15 cellular contexts compared by ENCODE assay signal in the genomic region with DNA sequence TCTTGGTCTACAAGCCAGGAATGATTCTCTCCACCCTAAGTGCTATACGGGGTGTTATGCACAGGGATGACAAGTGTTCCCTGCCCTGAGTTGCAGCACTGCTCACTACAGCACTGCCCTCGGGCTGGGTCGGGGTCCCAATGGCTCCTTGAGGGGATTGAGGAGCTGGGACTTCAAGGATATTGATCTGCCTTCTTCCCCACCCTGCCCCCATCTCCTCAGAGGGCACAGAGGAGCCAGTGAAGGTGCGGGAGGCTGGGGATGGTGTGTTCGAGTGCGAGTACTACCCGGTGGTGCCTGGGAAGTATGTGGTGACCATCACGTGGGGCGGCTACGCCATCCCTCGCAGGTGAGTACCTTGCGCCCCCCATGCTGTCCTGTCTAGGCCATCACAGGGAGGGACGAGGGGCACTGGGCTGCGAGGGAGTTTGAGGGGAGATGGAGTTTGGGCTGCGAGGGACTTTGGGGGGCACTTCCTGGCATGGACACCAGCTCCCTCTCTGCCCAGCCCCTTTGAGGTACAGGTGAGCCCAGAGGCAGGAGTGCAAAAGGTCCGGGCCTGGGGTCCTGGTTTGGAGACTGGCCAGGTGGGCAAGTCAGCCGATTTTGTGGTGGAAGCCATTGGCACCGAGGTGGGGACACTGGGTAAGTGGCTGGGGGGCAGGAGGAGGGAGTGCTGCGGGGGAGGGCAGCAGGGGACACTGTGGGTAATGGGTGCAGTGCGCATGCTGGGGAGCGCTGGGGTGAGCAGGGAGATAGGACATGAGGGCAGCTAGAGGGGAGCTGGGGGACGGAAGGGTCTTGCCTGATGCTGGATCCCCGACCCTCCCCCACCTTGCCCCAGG. TPM values are rescaled to one million over a fixed set of nuclear protein-coding genes. Genes with fewer than 3 reads are reported as not detected.
A peak's percentile ranks its signal among the peaks of the same experiment; 100 is the strongest.
DNase-seq lines count a peak whose midpoint lies in the region; ATAC-seq and TF ChIP-seq lines count a peak whose summit lies in the region.
"Had no signal": no experiment of that assay in that cellular context is flagged by ENCODE, and none has a peak within 500 bp of the region (broad histone marks: within the 10 kb centered on the region; RNA-seq: fewer than 3 reads in every experiment).

No MANE protein-coding gene starts in this region.

- H3K36me3 ChIP-seq in esophagus muscularis mucosa (peaks cover 59 to 100% (median 99%) of the 10 kb centered on the region in 4 donors), neural progenitor cell (no peaks in the 10 kb centered on the region), stomach smooth muscle (ENCODE audit: control insufficient read depth in 2 of 2, insufficient read depth in 2 of 2, low read length in 2 of 2) (peaks cover 88 to 89% of the 10 kb centered on the region in 2 donors), A673 (ENCODE audit: insufficient read depth, low read length, poor library complexity, severe bottlenecking) (no peaks in the 10 kb centered on the region)
- H3K36me3 ChIP-seq: BLaER1 treated with 17β-estradiol and CSF1 and Interleukin-3, amounts not matched to agents 10 nM and 100 nM had no signal

- H3K27me3 ChIP-seq in esophagus muscularis mucosa (no peaks in the 10 kb centered on the region), neural progenitor cell (no peaks in the 10 kb centered on the region), stomach smooth muscle (ENCODE audit: control insufficient read depth in 1 of 2, insufficient read depth in 2 of 2, low read length in 2 of 2) (no peaks in the 10 kb centered on the region), A673 (replicated peaks; ENCODE audit: insufficient read depth, low read depth, low read length, poor library complexity) (no peaks in the 10 kb centered on the region)
- H3K27me3 ChIP-seq: BLaER1 treated with 17β-estradiol and CSF1 and Interleukin-3, amounts not matched to agents 10 nM and 100 nM had no signal

- POLR2A ChIA-PET in A673 (lab: Charles Lee; ENCODE audit: low non-redundant PET), result no interaction called here

- peaks cover 1% of the 10 kb centered on the region for H3K27me3 Mint-ChIP-seq in IgD-negative memory B cell
- H3K27me3 Mint-ChIP-seq in neural progenitor cell (ENCODE audit: insufficient read depth, low read depth), result peaks cover 3% of the 10 kb centered on the region

- H3K9me3 Mint-ChIP-seq in IgD-negative memory B cell, result no peaks in the 10 kb centered on the region
- H3K9me3 Mint-ChIP-seq in neural progenitor cell, result no peaks in the 10 kb centered on the region

- ATAC-seq in HG03342 (IDR thresholded peaks at IDR 0.05; ENCODE audit: unreplicated experiment), result no peak

- H3K4me3 Mint-ChIP-seq in IgD-negative memory B cell (peak overlapping the region in 3 of 4 donors; percentile 12 to 86 (median 23)), neural progenitor cell (no peak overlapping the region)

- no peak for TF ChIP-seq EP300 in esophagus muscularis mucosa (IDR thresholded peaks at IDR 0.05)

- H3K4me1 Mint-ChIP-seq in IgD-negative memory B cell, result peaks cover 3 to 9% (median 6%) of the 10 kb centered on the region in 3 donors
- H3K4me1 Mint-ChIP-seq in neural progenitor cell, result no peaks in the 10 kb centered on the region

- H3K27ac ChIP-seq in esophagus muscularis mucosa (replicated peaks in 1 of 4) (peak overlapping the region; percentile 64 to 98 (median 97)), neural progenitor cell (no peak overlapping the region), stomach smooth muscle (ENCODE audit: low read length) (peak overlapping the region; percentile 83), A673 (ENCODE audit: low read depth, low read length, poor library complexity, severe bottlenecking) (no peak overlapping the region)
- H3K27ac ChIP-seq: BLaER1 treated with 17β-estradiol and CSF1 and Interleukin-3, amounts not matched to agents 10 nM and 100 nM had no signal

- WGBS in esophagus muscularis mucosa, result 90% methylated on average over 17 of the region's 23 CpGs

- peak overlapping the region in 2 of 3 donors; percentile 73 to 81 for H3K27ac Mint-ChIP-seq in IgD-negative memory B cell
- peak overlapping the region; percentile 72 for H3K27ac Mint-ChIP-seq in neural progenitor cell

- H3K79me2 ChIP-seq in neural progenitor cell (ENCODE audit: low read depth), result no peaks in the 10 kb centered on the region

- intact Hi-C loops in esophagus muscularis mucosa (cut with DNase I) (no loop called here), A673 (cut with micrococcal nuclease; ENCODE audit: unreplicated experiment) (no loop called here)

- H3K4me3 ChIP-seq in esophagus muscularis mucosa, result no peak overlapping the region
- no peak overlapping the region for H3K4me3 ChIP-seq in neural progenitor cell
- no peak overlapping the region for H3K4me3 ChIP-seq in stomach smooth muscle (ENCODE audit: low read length in 2 of 2)
- H3K4me3 ChIP-seq in A673 (ENCODE audit: low read depth, low read length, poor library complexity, severe bottlenecking), result no peak overlapping the region
- H3K4me3 ChIP-seq: BLaER1 treated with 17β-estradiol and CSF1 and Interleukin-3, amounts not matched to agents 10 nM and 100 nM had no signal

- H3K4me2 ChIP-seq in neural progenitor cell, result no peak overlapping the region
- H3K4me2 ChIP-seq: BLaER1 treated with 17β-estradiol and CSF1 and Interleukin-3, amounts not matched to agents 10 nM and 100 nM; SK-N-SH had no signal

- no peak for TF ChIP-seq POLR2A in esophagus muscularis mucosa (IDR thresholded peaks at IDR 0.05; ENCODE audit: low read depth)

- CTCF ChIA-PET in A673 (lab: Charles Lee), result no interaction called here

- no peak for DNase-seq in esophagus muscularis mucosa (ENCODE audit: extremely low spot score)
- DNase-seq in neural progenitor cell (ENCODE audit: low spot score), result no peak
- DNase-seq in A673 (ENCODE audit: low spot score), result no peak
- no peak for DNase-seq in islet precursor cell
- DNase-seq: DMS79 treated with DMSO at 0.1 percent for 48 hours, HCEC 1CT, KG1, NCI-H1048, NCI-H2227 treated with DMSO at 0.1 percent for 48 hours, NCI-H524, SK-N-SH had no signal

- no TSS peak for BruUV-seq in A673 (replicated peaks; lab: Mats Ljungman, UMichigan)

- H2AFZ ChIP-seq in neural progenitor cell (replicated peaks), result no peak overlapping the region

- peaks cover 5% of the 10 kb centered on the region for H3F3A ChIP-seq in neural progenitor cell (ENCODE audit: low read depth)

- H3K4me1 ChIP-seq in esophagus muscularis mucosa (peaks cover 15 to 39% (median 30%) of the 10 kb centered on the region in 4 donors), neural progenitor cell (no peaks in the 10 kb centered on the region), stomach smooth muscle (ENCODE audit: control insufficient read depth, insufficient read depth, low read length) (peaks cover 33% of the 10 kb centered on the region), A673 (ENCODE audit: insufficient read depth, low read length, poor library complexity, severe bottlenecking) (no peaks in the 10 kb centered on the region)

- no peaks in the 10 kb centered on the region for H4K20me1 ChIP-seq in neural progenitor cell (ENCODE audit: low read depth)
- H4K20me1 ChIP-seq: BLaER1 treated with 17β-estradiol and CSF1 and Interleukin-3, amounts not matched to agents 10 nM and 100 nM had no signal

- H3K9ac ChIP-seq in neural progenitor cell (no peak overlapping the region), stomach smooth muscle (ENCODE audit: low read length in 2 of 2) (peak overlapping the region in 1 of 2 donors; percentile 21)
- H3K9ac ChIP-seq: BLaER1 treated with 17β-estradiol and CSF1 and Interleukin-3, amounts not matched to agents 10 nM and 100 nM; SK-N-SH had no signal

- H3K9me3 ChIP-seq in esophagus muscularis mucosa, result no peaks in the 10 kb centered on the region
- no peaks in the 10 kb centered on the region for H3K9me3 ChIP-seq in neural progenitor cell (ENCODE audit: low read depth)
- no peaks in the 10 kb centered on the region for H3K9me3 ChIP-seq in stomach smooth muscle (ENCODE audit: control insufficient read depth in 2 of 2, low read length in 2 of 2)
- H3K9me3 ChIP-seq in A673 (ENCODE audit: low read depth, low read length, poor library complexity, severe bottlenecking), result no peaks in the 10 kb centered on the region
- H3K9me3 ChIP-seq: BLaER1 treated with 17β-estradiol and CSF1 and Interleukin-3, amounts not matched to agents 10 nM and 100 nM; SK-N-SH had no signal

- H3K36me3 Mint-ChIP-seq in IgD-negative memory B cell, result no peaks in the 10 kb centered on the region
- peaks cover 2% of the 10 kb centered on the region for H3K36me3 Mint-ChIP-seq in neural progenitor cell

- TF ChIP-seq CTCF in esophagus muscularis mucosa (IDR thresholded peaks at IDR 0.05) (no peak), neural progenitor cell (IDR thresholded peaks at IDR 0.05) (no peak), A673 (conservative IDR thresholded peaks at IDR 0.05; ENCODE audit: low read depth, low read length) (no peak)

RNA-seq across cellular contexts. Expression of a gene that starts 10.3 kb away (rescaled TPM):
- polyA plus RNA-seq in IgD-negative memory B cell, result not detected
- total RNA-seq in esophagus muscularis mucosa (100 to 1,000 TPM; 391 to 932 (median 533) TPM), neural progenitor cell (ENCODE audit: low replicate concordance) (6.7 and 23.7 TPM in 2 replicates), A673 (2021) (6.5 and 7.8 TPM in 2 replicates)

RNA-seq across cellular contexts. Expression of a gene that starts 22.1 kb away (rescaled TPM):
- polyA plus RNA-seq in IgD-negative memory B cell, result 325 TPM
- total RNA-seq in esophagus muscularis mucosa (100 to 1,000 TPM in 2 of 4 donors, 10 to 100 TPM in 2; 74.3 to 108 (median 91.9) TPM), neural progenitor cell (ENCODE audit: low replicate concordance) (61.4 and 81.8 TPM in 2 replicates), A673 (2021) (148 and 152 TPM in 2 replicates)

RNA-seq across cellular contexts. Expression of a gene that starts 48.8 kb away (rescaled TPM):
- 0.85 TPM for polyA plus RNA-seq in IgD-negative memory B cell
- total RNA-seq in esophagus muscularis mucosa, result 10 to 100 TPM; 20.7 to 36.5 (median 33.7) TPM
- total RNA-seq in neural progenitor cell (ENCODE audit: low replicate concordance), result 93.6 and 115 TPM in 2 replicates
- 4.4 and 6.9 TPM in 2 replicates for total RNA-seq in A673 (2021)

Comparison
In these comparisons a context has a peak if more than half of its experiments do, and no peak if none do; other contexts are left out.
1. H3K27ac ChIP-seq: peak in esophagus muscularis mucosa (4 of 4) and stomach smooth muscle (single experiment); none in neural progenitor cell (single experiment) and A673 (single experiment).
2. RNA of a gene that starts 10.3 kb away (total RNA-seq): 391 to 932 TPM in esophagus muscularis mucosa; 6.7 to 23.7 TPM in neural progenitor cell and 6.5 to 7.8 TPM in A673; every median in the first group is over 10 times any median in the second.